9 cellular contexts compared by ENCODE assay signal in genomic region chr7:124031919-124032318, GRCh38. TPM values are rescaled to one million over a fixed set of nuclear protein-coding genes. Genes with fewer than 3 reads are reported as not detected.
A peak's percentile ranks its signal among the peaks of the same experiment; 100 is the strongest.
DNase-seq lines count a peak whose midpoint lies in the region; TF ChIP-seq lines count a peak whose summit lies in the region.
"Had no signal": no experiment of that assay in that cellular context is flagged by ENCODE, and none has a peak within 500 bp of the region (broad histone marks: within the 10 kb centered on the region; RNA-seq: fewer than 3 reads in every experiment).

No MANE protein-coding gene starts in this region.

- no peak overlapping the region for H2BK120ac ChIP-seq in H9 (ENCODE audit: low read depth, low read length, poor library complexity, severe bottlenecking)

- H4K5ac ChIP-seq in H9 (ENCODE audit: insufficient read length, low read depth, low read length) = no peak overlapping the region

- H3K27me3 Mint-ChIP-seq in H9 (ENCODE audit: low read depth) = peaks cover 40% of the 10 kb centered on the region
- H3K27me3 Mint-ChIP-seq in brain = peaks cover 38% of the 10 kb centered on the region

- H3K4me3 ChIP-seq in ACC112 (ENCODE audit: low read depth, low read length) (peak overlapping the region; percentile 57), muscle layer of colon (ENCODE audit: low read depth in 1 of 2, low read length in 2 of 2) (peak overlapping the region; percentile 41 to 50)

- no peak overlapping the region for H3K9ac ChIP-seq in H9 (ENCODE audit: extremely low read depth, insufficient read length, low read length)
- no peak overlapping the region for H3K9ac ChIP-seq in muscle layer of colon (ENCODE audit: low read length)

- H4K8ac ChIP-seq in H9 (replicated peaks; ENCODE audit: insufficient read length, low read depth, low read length) = no peak overlapping the region

- H3K4me1 Mint-ChIP-seq in H9 = peaks cover 13 to 25% of the 10 kb centered on the region in 2 experiments
- peaks cover 23% of the 10 kb centered on the region for H3K4me1 Mint-ChIP-seq in brain

- H3T11ph ChIP-seq in H9 (ENCODE audit: low read length) = no peak overlapping the region

- H3K9me3 ChIP-seq in H9 (ENCODE audit: control insufficient read depth, low read depth, low read length) (no peaks in the 10 kb centered on the region), muscle layer of colon (ENCODE audit: low read length) (no peaks in the 10 kb centered on the region)

- peaks cover 0 to 1% (median 0%) of the 10 kb centered on the region in 3 experiments; a peak in 2 of 7 replicates for H3K36me3 Mint-ChIP-seq in H9 (ENCODE audit: insufficient read depth in 1 of 3, low read depth in 3 of 3)
- no peaks in the 10 kb centered on the region for H3K36me3 Mint-ChIP-seq in brain

- H3K14ac ChIP-seq in H9 (ENCODE audit: insufficient read depth, low read length) = no peak overlapping the region

- peak overlapping the region; percentile 64 for H3K4me2 ChIP-seq in H9 (ENCODE audit: insufficient read depth, insufficient read length, low read length)

- H3K27ac ChIP-seq in ACC112 (ENCODE audit: low read depth, low read length) (no peak overlapping the region), H9 (ENCODE audit: insufficient read length, low read depth, low read length) (no peak overlapping the region), muscle layer of colon (ENCODE audit: low read depth, low read length) (no peak overlapping the region)

- H3K27ac Mint-ChIP-seq in H9 = peak overlapping the region in 1 of 3 experiments; percentile 94; a peak in 1 of 7 replicates
- H3K27ac Mint-ChIP-seq in brain = peak overlapping the region; percentile 61 to 93 (median 81)

- H3K27me3 ChIP-seq in ACC112 (ENCODE audit: insufficient read depth, low read length) (peaks cover 69% of the 10 kb centered on the region), H9 (ENCODE audit: insufficient read depth, low read length) (peaks cover 8% of the 10 kb centered on the region), muscle layer of colon (ENCODE audit: control insufficient read depth in 1 of 2, insufficient read depth in 2 of 2, low read length in 2 of 2) (peaks cover 19 to 50% of the 10 kb centered on the region in 2 donors)

- H3K56ac ChIP-seq in H9 (ENCODE audit: insufficient read length, low read depth, low read length) = no peak overlapping the region

- H4K91ac ChIP-seq in H9 (ENCODE audit: insufficient read length, low read depth, low read length) = no peak overlapping the region

- H3K36me3 ChIP-seq in ACC112 (ENCODE audit: insufficient read depth, low read length) = no peaks in the 10 kb centered on the region
- no peaks in the 10 kb centered on the region for H3K36me3 ChIP-seq in muscle layer of colon (ENCODE audit: insufficient read depth, low read length)

- H3K23ac ChIP-seq in H9 (ENCODE audit: insufficient read length, low read depth, low read length) = no peak overlapping the region

- H3K4me3 Mint-ChIP-seq in H9 (peak overlapping the region; percentile 77 to 97), brain (peak overlapping the region; percentile 93 to 98 (median 97))

- no peak overlapping the region for H3K4ac ChIP-seq in H9 (ENCODE audit: low read depth, low read length)

- TF ChIP-seq CTCF in H9 (conservative IDR thresholded peaks at IDR 0.05) = no peak
- TF ChIP-seq CTCF in brain (conservative IDR thresholded peaks at IDR 0.05) = no peak

- H3K4me1 ChIP-seq in ACC112 (ENCODE audit: control insufficient read depth, insufficient read depth, low read length, unreplicated experiment) (no peaks in the 10 kb centered on the region), H9 (ENCODE audit: insufficient read depth, low read length) (no peaks in the 10 kb centered on the region), muscle layer of colon (ENCODE audit: insufficient read depth, low read length) (peaks cover 7% of the 10 kb centered on the region)

- no peaks in the 10 kb centered on the region for H4K20me1 ChIP-seq in H9 (ENCODE audit: control insufficient read depth, insufficient read depth, insufficient read length)

- H2BK15ac ChIP-seq in H9 (ENCODE audit: low read depth, low read length) = no peak overlapping the region

- WGBS in H9 (ENCODE audit: extremely low coverage, insufficient read length, low lambda C conversion rate) = no CpG with 5 or more reads among the region's 22 CpGs

- H2AFZ ChIP-seq in ACC112 (ENCODE audit: low read length, unreplicated experiment) (no peak overlapping the region), H9 (ENCODE audit: low read length) (no peak overlapping the region)

- H2AK5ac ChIP-seq in H9 (ENCODE audit: insufficient read length, low read length) = no peak overlapping the region

- DNase-seq in H9 (no peak), NCI-H446 treated with DMSO at 0.1 percent for 48 hours (lab: John Stamatoyannopoulos, UW) (no peak), NCI-H1436 treated with DMSO at 0.1 percent for 48 hours (lab: John Stamatoyannopoulos, UW) (no peak), A172 (ENCODE audit: low spot score) (no peak)
- no peak for DNase-seq in activated effector memory CD4-positive, alpha-beta T cell treated with Interleukin-2 at 50 U/mL for 16 hours
- DNase-seq: activated effector memory CD4-positive, alpha-beta T cell treated with anti-CD3 and anti-CD28 coated beads, Interleukin-2, amount 50 U/mL, for 16 hours had no signal

- no peak overlapping the region for H3K18ac ChIP-seq in H9 (ENCODE audit: insufficient read length, low read depth, low read length)

- peaks cover 9% of the 10 kb centered on the region for H3K23me2 ChIP-seq in H9 (ENCODE audit: insufficient read length, low read depth, low read length, poor library complexity, severe bottlenecking)

- H3K79me1 ChIP-seq in H9 (ENCODE audit: insufficient read depth, low read depth, low read length, poor library complexity, severe bottlenecking) = no peaks in the 10 kb centered on the region

- no peak overlapping the region for H2BK20ac ChIP-seq in H9 (ENCODE audit: low read depth, low read length, poor library complexity, severe bottlenecking)

- H3K9me3 Mint-ChIP-seq in H9 (no peaks in the 10 kb centered on the region), brain (peaks cover 0 to 4% (median 0%) of the 10 kb centered on the region in 5 experiments)

- no peak overlapping the region for H2BK5ac ChIP-seq in H9 (ENCODE audit: insufficient read length, low read length)

- H2BK12ac ChIP-seq in H9 (ENCODE audit: insufficient read length, low read depth, low read length) = no peak overlapping the region

- no peaks in the 10 kb centered on the region for H3K79me2 ChIP-seq in ACC112 (ENCODE audit: control insufficient read depth, insufficient read depth, low read length, unreplicated experiment)
- no peaks in the 10 kb centered on the region for H3K79me2 ChIP-seq in H9 (ENCODE audit: insufficient read depth, low read length)

RNA-seq across cellular contexts. Expression of gene TMEM229A, which starts 0.9 kb away (rescaled TPM):
- total RNA-seq in H9 (2021) = 0.37 and 0.46 TPM in 2 replicates
- 1.9 TPM for polyA plus RNA-seq in brain (ENCODE audit: insufficient read depth, low read depth, low replicate concordance)
- total RNA-seq in A172 (2014; rRNA removed; shearing (Covaris generic)) = not detected in 2 replicates
